In the genomic region with DNA sequence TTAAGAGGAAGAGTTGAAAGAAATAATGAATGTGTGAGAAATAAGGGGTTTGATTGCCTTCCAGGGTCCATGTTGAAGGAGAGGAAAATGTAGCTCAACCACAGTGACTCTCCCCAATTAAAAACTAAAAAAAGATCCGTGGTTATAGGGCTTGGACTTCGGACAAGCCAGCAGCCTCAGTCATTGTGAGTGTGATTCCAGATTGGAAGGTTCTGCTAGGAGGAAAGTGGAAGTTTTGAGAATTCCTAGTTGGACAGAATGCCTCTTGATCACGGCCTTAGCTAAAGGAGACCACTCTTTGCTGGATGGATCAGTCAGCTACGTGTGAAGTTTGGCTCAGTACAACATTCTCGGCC, we compare ENCODE assay signal across 8 cellular contexts. TPM values are rescaled to one million over a fixed set of nuclear protein-coding genes. Genes with fewer than 3 reads are reported as not detected.
DNase-seq lines count a peak whose midpoint lies in the region; ATAC-seq and TF ChIP-seq lines count a peak whose summit lies in the region.

No MANE protein-coding gene starts in this region.

- peak overlapping the region; percentile 63 for H3K4me3 Mint-ChIP-seq in T-helper 2 cell treated with Interferon-gamma antibody and Interleukin-4, amounts not matched to agents 5 μg/mL and 100 μg/mL, for 36 hours
- H3K4me3 Mint-ChIP-seq in T-cell: peak overlapping the region in 2 of 3 donors; percentile 14 to 53
- H3K4me3 Mint-ChIP-seq in stimulated activated effector memory CD8-positive, alpha-beta T cell treated with anti-CD3 and anti-CD28 coated beads, Interleukin-12 subunit alpha, Interleukin-12 subunit beta, amount 100 ng/mL, for 72 hours: peak overlapping the region; percentile 34

- WGBS in esophagus muscularis mucosa: 35% methylated on average over 5 of the region's 5 CpGs

- peaks cover 7% of the 10 kb centered on the region for H3K36me3 Mint-ChIP-seq in T-helper 2 cell treated with Interferon-gamma antibody and Interleukin-4, amounts not matched to agents 5 μg/mL and 100 μg/mL, for 36 hours (ENCODE audit: low read depth)
- H3K36me3 Mint-ChIP-seq in T-cell: peaks cover 3% of the 10 kb centered on the region
- H3K36me3 Mint-ChIP-seq in stimulated activated effector memory CD8-positive, alpha-beta T cell treated with anti-CD3 and anti-CD28 coated beads, Interleukin-12 subunit alpha, Interleukin-12 subunit beta, amount 100 ng/mL, for 72 hours: peaks cover 5% of the 10 kb centered on the region

- H3K27ac ChIP-seq in esophagus muscularis mucosa (replicated peaks in 1 of 4): peak overlapping the region; percentile 54 to 86 (median 72)

- ATAC-seq in T-cell (replicated peaks in 1 of 4) (no peak), GM19467 (IDR thresholded peaks at IDR 0.05; ENCODE audit: unreplicated experiment) (no peak)
- ATAC-seq in stimulated activated effector memory CD8-positive, alpha-beta T cell treated with anti-CD3 and anti-CD28 coated beads, Interleukin-12 subunit alpha, Interleukin-12 subunit beta, amount 100 ng/mL, for 72 hours: no peak

- TF ChIP-seq CTCF in esophagus muscularis mucosa (IDR thresholded peaks at IDR 0.05): no peak

- POLR2A ChIA-PET in T-cell (lab: Charles Lee): interaction anchor here in 1 of 2 donors (0.7 kb wide), 1 partner anchor 16 kb away, joined by 4 read pairs; no protein-coding TSS in a partner anchor

- DNase-seq in T-helper 2 cell treated with Interferon-gamma antibody and Interleukin-4, amounts not matched to agents 5 μg/mL and 100 μg/mL, for 36 hours (ENCODE audit: low spot score): no peak
- DNase-seq in T-helper 2 cell (no peak), T-cell (no peak), esophagus muscularis mucosa (ENCODE audit: extremely low spot score) (no peak), retina (no peak), NCI-H2196 (lab: John Stamatoyannopoulos, UW; ENCODE audit: unreplicated experiment) (no peak)
- no peak for DNase-seq in stimulated activated effector memory CD8-positive, alpha-beta T cell treated with anti-CD3 and anti-CD28 coated beads, Interleukin-12 subunit alpha, Interleukin-12 subunit beta, amount 100 ng/mL, for 72 hours (ENCODE audit: low spot score in 2 of 2)

- no peak overlapping the region for H3K4me3 ChIP-seq in esophagus muscularis mucosa

- peak overlapping the region; percentile 86 for H3K27ac Mint-ChIP-seq in T-helper 2 cell treated with Interferon-gamma antibody and Interleukin-4, amounts not matched to agents 5 μg/mL and 100 μg/mL, for 36 hours
- H3K27ac Mint-ChIP-seq in T-cell: peak overlapping the region in 1 of 2 donors; percentile 74
- peak overlapping the region; percentile 8 for H3K27ac Mint-ChIP-seq in stimulated activated effector memory CD8-positive, alpha-beta T cell treated with anti-CD3 and anti-CD28 coated beads, Interleukin-12 subunit alpha, Interleukin-12 subunit beta, amount 100 ng/mL, for 72 hours

- no peak for TF ChIP-seq EP300 in esophagus muscularis mucosa (IDR thresholded peaks at IDR 0.05)

- H3K27me3 Mint-ChIP-seq in T-helper 2 cell treated with Interferon-gamma antibody and Interleukin-4, amounts not matched to agents 5 μg/mL and 100 μg/mL, for 36 hours (ENCODE audit: low read depth): no peaks in the 10 kb centered on the region
- no peaks in the 10 kb centered on the region for H3K27me3 Mint-ChIP-seq in T-cell

- H3K4me1 Mint-ChIP-seq in T-helper 2 cell treated with Interferon-gamma antibody and Interleukin-4, amounts not matched to agents 5 μg/mL and 100 μg/mL, for 36 hours (ENCODE audit: low read depth): peaks cover 49% of the 10 kb centered on the region
- H3K4me1 Mint-ChIP-seq in T-cell: peaks cover 51 to 56% (median 53%) of the 10 kb centered on the region in 3 donors
- peaks cover 36% of the 10 kb centered on the region for H3K4me1 Mint-ChIP-seq in stimulated activated effector memory CD8-positive, alpha-beta T cell treated with anti-CD3 and anti-CD28 coated beads, Interleukin-12 subunit alpha, Interleukin-12 subunit beta, amount 100 ng/mL, for 72 hours

- no peaks in the 10 kb centered on the region for H3K27me3 ChIP-seq in esophagus muscularis mucosa

- H3K9me3 Mint-ChIP-seq in T-helper 2 cell treated with Interferon-gamma antibody and Interleukin-4, amounts not matched to agents 5 μg/mL and 100 μg/mL, for 36 hours: no peaks in the 10 kb centered on the region
- no peaks in the 10 kb centered on the region for H3K9me3 Mint-ChIP-seq in T-cell
- H3K9me3 Mint-ChIP-seq in stimulated activated effector memory CD8-positive, alpha-beta T cell treated with anti-CD3 and anti-CD28 coated beads, Interleukin-12 subunit alpha, Interleukin-12 subunit beta, amount 100 ng/mL, for 72 hours: no peaks in the 10 kb centered on the region

- CTCF ChIA-PET in T-cell (lab: Charles Lee): interaction anchor here (0.6 to 1.2 kb wide), 3 partner anchors 27 to 1274 kb away, joined by 3 to 5 read pairs (median 5); a partner anchor contains a TSS

- H3K9me3 ChIP-seq in esophagus muscularis mucosa: no peaks in the 10 kb centered on the region

- no peak for TF ChIP-seq POLR2A in esophagus muscularis mucosa (IDR thresholded peaks at IDR 0.05; ENCODE audit: low read depth)

- H3K36me3 ChIP-seq in esophagus muscularis mucosa: no peaks in the 10 kb centered on the region

- H3K4me1 ChIP-seq in esophagus muscularis mucosa: peaks cover 7 to 84% (median 70%) of the 10 kb centered on the region in 4 donors

- intact Hi-C loops in esophagus muscularis mucosa (cut with DNase I): no loop called here

RNA-seq across cellular contexts. Expression of a gene that starts 27.3 kb away (rescaled TPM):
- total RNA-seq in T-cell: 10 to 100 TPM; 37.0 to 79.7 (median 39.4) TPM
- 100 to 1,000 TPM in 2 of 4 donors, 10 to 100 TPM in 2; 61.9 to 114 (median 89.9) TPM for total RNA-seq in esophagus muscularis mucosa
